23 cellular contexts compared by ENCODE assay signal in genomic region chr11:1060410-1060809, GRCh38. TPM values are rescaled to one million over a fixed set of nuclear protein-coding genes. Genes with fewer than 3 reads are reported as not detected.
DNase-seq lines count a peak whose midpoint lies in the region; ATAC-seq, FAIRE-seq and TF ChIP-seq lines count a peak whose summit lies in the region.
"Had no signal": no experiment of that assay in that cellular context is flagged by ENCODE, and none has a peak within 500 bp of the region (broad histone marks: within the 10 kb centered on the region; RNA-seq: fewer than 3 reads in every experiment).

No MANE protein-coding gene starts in this region.

- CTCF ChIA-PET in HepG2 (lab: Yijun Ruan, JAX; ENCODE audit: low intra/inter-chr PET ratio, low total read pairs): no interaction called here

- H3K4me2 ChIP-seq in astrocyte (ENCODE audit: low read length) (peak overlapping the region; percentile 76), smooth muscle cell (peak overlapping the region; percentile 18), HepG2 (ENCODE audit: low read depth, low read length) (no peak overlapping the region)
- H3K4me2 ChIP-seq: KMS-11 had no signal

- DNase-seq in HFFc6: no peak
- DNase-seq in astrocyte (ENCODE audit: low read depth): no peak
- DNase-seq in smooth muscle cell (lab: John Stamatoyannopoulos, UW; ENCODE audit: unreplicated experiment): no peak
- DNase-seq in nephron progenitor cell: no peak
- DNase-seq in HepG2 (ENCODE audit: low spot score): no peak
- DNase-seq in prostate gland (ENCODE audit: low spot score): no peak
- DNase-seq: activated CD8-positive, alpha-beta T cell treated with anti-CD3 and anti-CD28 coated beads, Interleukin-2, amount 10 ng/mL, durations not matched to agents 7 days and 5 days; activated gamma-delta T cell; CD4-positive, alpha-beta memory T cell; cortex of kidney; DMS53; GDM1; NCI-H1694; occipital lobe; SIG-M5 had no signal

- H3K9me3 Mint-ChIP-seq in HFFc6: peaks cover 10% of the 10 kb centered on the region
- H3K9me3 Mint-ChIP-seq in astrocyte (ENCODE audit: unreplicated experiment): peaks cover 15% of the 10 kb centered on the region
- H3K9me3 Mint-ChIP-seq in nephron progenitor cell: peaks cover 35% of the 10 kb centered on the region

- TF ChIP-seq RAD21 in HepG2 (CRISPR knock-in tag; IDR thresholded peaks at IDR 0.05): no peak

- intact Hi-C loops in HepG2 (cut with micrococcal nuclease; ENCODE audit: unreplicated experiment): no loop called here
- intact Hi-C loops in prostate gland (cut with DNase I): no loop called here

- TF ChIP-seq CTCF in HFFc6 (IDR thresholded peaks at IDR 0.05) (no peak), astrocyte (IDR thresholded peaks at IDR 0.05; ENCODE audit: insufficient read depth, low read depth, low read length) (no peak), smooth muscle cell (IDR thresholded peaks at IDR 0.05; ENCODE audit: borderline replicate concordance, insufficient read depth, poor library complexity, severe bottlenecking) (no peak), nephron progenitor cell (IDR thresholded peaks at IDR 0.05) (no peak), HepG2 (CRISPR knock-in tag; IDR thresholded peaks at IDR 0.05) (no peak), prostate gland (IDR thresholded peaks at IDR 0.05) (no peak)

- H3K27ac ChIP-seq in astrocyte (ENCODE audit: low read depth, low read length) (no peak overlapping the region), mucosa of rectum (ENCODE audit: low read depth in 2 of 2, low read length in 2 of 2) (peak overlapping the region; percentile 91 to 93), smooth muscle cell (ENCODE audit: low read depth) (no peak overlapping the region), HepG2 (ENCODE audit: extremely low read length, insufficient read depth, low read length) (no peak overlapping the region), prostate gland (no peak overlapping the region)
- H3K27ac ChIP-seq: brain microvascular endothelial cell, KMS-11, left lung had no signal

- peak overlapping the region; percentile 33 for H3K9ac ChIP-seq in astrocyte (ENCODE audit: low read length)
- H3K9ac ChIP-seq in mucosa of rectum (ENCODE audit: low read depth in 1 of 2, low read length in 2 of 2): peak overlapping the region; percentile 66 to 74
- no peak overlapping the region for H3K9ac ChIP-seq in smooth muscle cell (ENCODE audit: low read depth)
- H3K9ac ChIP-seq in HepG2 (ENCODE audit: insufficient read depth, low read depth, low read length): no peak overlapping the region
- H3K9ac ChIP-seq: KMS-11 had no signal

- H3K4me3 Mint-ChIP-seq in HFFc6 (0 out of 2 replicates have a peak overlapping the region, but pooled peaks have one; percentile 27), astrocyte (ENCODE audit: unreplicated experiment) (no peak overlapping the region), nephron progenitor cell (no peak overlapping the region)
- H3K4me3 Mint-ChIP-seq: activated CD8-positive, alpha-beta T cell treated with anti-CD3 and anti-CD28 coated beads, Interleukin-2, amount 10 ng/mL, durations not matched to agents 7 days and 5 days; CD4-positive, alpha-beta memory T cell had no signal

- no peak for ATAC-seq in HepG2
- ATAC-seq: activated CD4-positive, CD25-positive, alpha-beta regulatory T cell treated with anti-CD3 and anti-CD28 coated beads, Interleukin-2, amount 50 U/mL, for 24 hours; activated CD8-positive, alpha-beta T cell treated with anti-CD3 and anti-CD28 coated beads, Interleukin-2, amount 10 ng/mL, durations not matched to agents 7 days and 5 days had no signal

- FAIRE-seq in astrocyte (lab: Jason Lieb, UNC) (no peak), HepG2 (lab: Jason Lieb, UNC) (no peak)
- FAIRE-seq: endometrium had no signal

- no peak for TF ChIP-seq EP300 in HepG2 (IDR thresholded peaks at IDR 0.05; ENCODE audit: low read depth in 2 of 2, low read length in 2 of 2)
- TF ChIP-seq EP300 in HepG2 (CRISPR knock-in tag; IDR thresholded peaks at IDR 0.05; ENCODE audit: borderline replicate concordance): no peak

- in situ Hi-C loops in HepG2 (cut with HindIII; ENCODE audit: extremely low pct_ligation_motif_present, low pct_unique_long_range_greater_than_20kb): no loop called here

- peaks cover 9% of the 10 kb centered on the region for H3K27me3 Mint-ChIP-seq in HFFc6 (ENCODE audit: insufficient read depth)
- peaks cover 24% of the 10 kb centered on the region for H3K27me3 Mint-ChIP-seq in astrocyte (ENCODE audit: low read depth, unreplicated experiment)
- peaks cover 31% of the 10 kb centered on the region for H3K27me3 Mint-ChIP-seq in nephron progenitor cell (ENCODE audit: low read depth, poor library complexity)

- H3K4me1 Mint-ChIP-seq in HFFc6 (ENCODE audit: low read depth) (peaks cover 26% of the 10 kb centered on the region), astrocyte (ENCODE audit: low read depth, unreplicated experiment) (peaks cover 6% of the 10 kb centered on the region), nephron progenitor cell (peaks cover 29% of the 10 kb centered on the region)

- peaks cover 9% of the 10 kb centered on the region for H3K9me3 ChIP-seq in astrocyte (ENCODE audit: insufficient read depth, low read depth, low read length)
- peaks cover 0 to 3% of the 10 kb centered on the region in 2 donors for H3K9me3 ChIP-seq in mucosa of rectum (ENCODE audit: control insufficient read depth in 2 of 2, low read length in 2 of 2)
- no peaks in the 10 kb centered on the region for H3K9me3 ChIP-seq in smooth muscle cell (replicated peaks; ENCODE audit: low read depth)
- H3K9me3 ChIP-seq in HepG2 (ENCODE audit: low read length): 0 out of 2 replicates have a peak, but pooled peaks cover 4% of the 10 kb centered on the region
- no peaks in the 10 kb centered on the region for H3K9me3 ChIP-seq in prostate gland

- no TSS peak for BruUV-seq in HepG2 (replicated peaks; lab: Mats Ljungman, UMichigan)

- no peaks in the 10 kb centered on the region for H3K27me3 ChIP-seq in astrocyte (ENCODE audit: insufficient read depth, low read length)
- no peaks in the 10 kb centered on the region for H3K27me3 ChIP-seq in mucosa of rectum (ENCODE audit: control insufficient read depth in 2 of 2, insufficient read depth in 2 of 2, low read length in 2 of 2)
- H3K27me3 ChIP-seq in smooth muscle cell (ENCODE audit: low read depth): no peaks in the 10 kb centered on the region
- peaks cover 8 to 50% of the 10 kb centered on the region in 2 experiments; a peak in 4 of 5 replicates for H3K27me3 ChIP-seq in HepG2 (ENCODE audit: control insufficient read depth in 1 of 2, insufficient read depth in 2 of 2, low read length in 2 of 2)
- H3K27me3 ChIP-seq in prostate gland (replicated peaks; ENCODE audit: insufficient read depth): no peaks in the 10 kb centered on the region
- H3K27me3 ChIP-seq: brain microvascular endothelial cell had no signal

- H3K4me1 ChIP-seq in astrocyte (ENCODE audit: insufficient read depth, low read length) (peaks cover 15% of the 10 kb centered on the region), mucosa of rectum (ENCODE audit: control insufficient read depth in 2 of 2, insufficient read depth in 2 of 2, low read length in 2 of 2) (peaks cover 20 to 39% of the 10 kb centered on the region in 2 donors), smooth muscle cell (ENCODE audit: low read depth) (no peaks in the 10 kb centered on the region), HepG2 (ENCODE audit: insufficient read depth, low read length) (peaks cover 5% of the 10 kb centered on the region; the same call in 1 of the 2 replicates), prostate gland (replicated peaks) (peaks cover 1% of the 10 kb centered on the region)
- H3K4me1 ChIP-seq: left lung had no signal

- H3K4me3 ChIP-seq in astrocyte (ENCODE audit: insufficient read depth, low read depth, low read length): no peak overlapping the region
- peak overlapping the region; percentile 7 to 48 for H3K4me3 ChIP-seq in mucosa of rectum (ENCODE audit: low read length in 2 of 2)
- no peak overlapping the region for H3K4me3 ChIP-seq in smooth muscle cell
- no peak overlapping the region for H3K4me3 ChIP-seq in HepG2 (replicated peaks in 1 of 3; ENCODE audit: insufficient read depth in 1 of 3, low read depth in 2 of 3, low read length in 3 of 3)
- no peak overlapping the region for H3K4me3 ChIP-seq in prostate gland
- H3K4me3 ChIP-seq: left lung had no signal

- peak overlapping the region; percentile 69 for H3K27ac Mint-ChIP-seq in HFFc6
- H3K27ac Mint-ChIP-seq in astrocyte (ENCODE audit: unreplicated experiment): peak overlapping the region; percentile 69
- H3K27ac Mint-ChIP-seq in nephron progenitor cell: no peak overlapping the region
- H3K27ac Mint-ChIP-seq: activated CD8-positive, alpha-beta T cell treated with anti-CD3 and anti-CD28 coated beads, Interleukin-2, amount 10 ng/mL, durations not matched to agents 7 days and 5 days had no signal

- WGBS in smooth muscle cell (ENCODE audit: low lambda C conversion rate): 93% methylated on average over 16 of the region's 16 CpGs
- WGBS in HepG2 (ENCODE audit: low lambda C conversion rate): 64% methylated on average over 10 of the region's 16 CpGs
- WGBS in prostate gland: 71% methylated on average over 16 of the region's 16 CpGs

- peaks cover 9% of the 10 kb centered on the region; the same call in 1 of the 2 replicates for H3K36me3 Mint-ChIP-seq in HFFc6 (ENCODE audit: low read depth)
- H3K36me3 Mint-ChIP-seq in astrocyte (ENCODE audit: low read depth, unreplicated experiment): peaks cover 2% of the 10 kb centered on the region
- H3K36me3 Mint-ChIP-seq in nephron progenitor cell (ENCODE audit: low read depth): no peaks in the 10 kb centered on the region
- H3K36me3 Mint-ChIP-seq: CD4-positive, alpha-beta memory T cell had no signal

- no peaks in the 10 kb centered on the region for H4K20me1 ChIP-seq in astrocyte (ENCODE audit: insufficient read depth, low read length)
- H4K20me1 ChIP-seq in smooth muscle cell (ENCODE audit: low read depth): no peaks in the 10 kb centered on the region
- no peaks in the 10 kb centered on the region for H4K20me1 ChIP-seq in HepG2 (ENCODE audit: insufficient read depth, low read length)

- H2AFZ ChIP-seq in astrocyte (ENCODE audit: low read depth, low read length) (peak overlapping the region; percentile 49), smooth muscle cell (ENCODE audit: low read depth) (no peak overlapping the region), HepG2 (ENCODE audit: low read length) (no peak overlapping the region)

- H3K36me3 ChIP-seq in astrocyte (ENCODE audit: insufficient read depth, low read length) (no peaks in the 10 kb centered on the region), mucosa of rectum (ENCODE audit: control insufficient read depth in 2 of 2, insufficient read depth in 2 of 2, low read length in 2 of 2) (no peaks in the 10 kb centered on the region), smooth muscle cell (ENCODE audit: low read depth) (no peaks in the 10 kb centered on the region), HepG2 (replicated peaks in 1 of 2; ENCODE audit: control insufficient read depth in 1 of 2, insufficient read depth in 2 of 2, low read length in 2 of 2) (no peaks in the 10 kb centered on the region), prostate gland (no peaks in the 10 kb centered on the region)
- H3K36me3 ChIP-seq: brain microvascular endothelial cell, left lung had no signal

- POLR2A ChIA-PET in HepG2 (lab: Yijun Ruan, JAX): no interaction called here

- no peaks in the 10 kb centered on the region for H3F3A ChIP-seq in smooth muscle cell (ENCODE audit: low read depth)

- TF ChIP-seq POLR2A in HepG2 (IDR thresholded peaks at IDR 0.05; ENCODE audit: insufficient read depth in 1 of 2, low read depth in 2 of 2, low read length in 2 of 2): no peak
- no peak for TF ChIP-seq POLR2A in prostate gland (IDR thresholded peaks at IDR 0.05)

- H3K79me2 ChIP-seq in astrocyte (ENCODE audit: insufficient read depth, low read length) (no peaks in the 10 kb centered on the region), smooth muscle cell (ENCODE audit: low read depth) (no peaks in the 10 kb centered on the region), HepG2 (ENCODE audit: insufficient read depth, low read length) (no peaks in the 10 kb centered on the region)

RNA-seq across cellular contexts. Expression of gene MUC2, which starts 14.3 kb away (rescaled TPM):
- under 1 TPM in 1 of 6 experiments, not detected in 5; 0.24 TPM for total RNA-seq in HFFc6 (2021; fragmentation: NEBNext Ultra II Directional; extraction: Animal tissue kit (Norgen Biotek cat#: 25700))
- not detected in 2 replicates for total RNA-seq in astrocyte
- not detected in 2 replicates for total RNA-seq in smooth muscle cell
- polyA plus RNA-seq in smooth muscle cell: 0.05 TPM in 1 of 2 replicates, not detected in the other
- not detected in 2 replicates for total RNA-seq in HepG2 (2016; rRNA removed; fragmentation: Illumina TruSeq; extraction: Trizol)
- not detected in 2 replicates for total RNA-seq in HepG2 (2016; cell fraction: cytosol; rRNA removed; fragmentation: Illumina TruSeq; extraction: Trizol; ENCODE audit: low read depth)
- not detected in 2 replicates for total RNA-seq in HepG2 (2016; cell fraction: insoluble cytoplasmic fraction; rRNA removed; fragmentation: Illumina TruSeq; extraction: Trizol)
- total RNA-seq in HepG2 (2016; cell fraction: membrane; rRNA removed; fragmentation: Illumina TruSeq; extraction: Trizol): not detected in 2 replicates
- total RNA-seq in HepG2 (2016; cell fraction: nucleus; rRNA removed; fragmentation: Illumina TruSeq; extraction: Trizol): not detected in 2 replicates
- polyA plus RNA-seq in HepG2 (2011; rRNA removed): under 0.01 TPM in 1 of 2 replicates, not detected in the other
- polyA plus RNA-seq in HepG2 (2011; cell fraction: cytosol; rRNA removed): not detected in 2 replicates
- polyA plus RNA-seq in HepG2 (2011; cell fraction: nucleus; rRNA removed): under 0.01 and 0.02 TPM in 2 replicates
- polyA plus RNA-seq in HepG2 (2012): not detected in 2 replicates
- polyA plus RNA-seq in HepG2 (2016; cell fraction: cytosol; fragmentation: Illumina TruSeq; extraction: Trizol; ENCODE audit: low read depth): not detected in 2 replicates
- polyA plus RNA-seq in HepG2 (2016; cell fraction: insoluble cytoplasmic fraction; fragmentation: Illumina TruSeq; extraction: Trizol; ENCODE audit: low read depth): not detected in 2 replicates
- polyA plus RNA-seq in HepG2 (2016; cell fraction: membrane; fragmentation: Illumina TruSeq; extraction: Trizol; ENCODE audit: low read depth): not detected in 2 replicates
- not detected in 2 replicates for polyA plus RNA-seq in HepG2 (2016; cell fraction: nucleus; fragmentation: Illumina TruSeq; extraction: Trizol; ENCODE audit: insufficient read depth, low read depth)
- 0.22 TPM in 1 of 2 replicates, not detected in the other for polyA minus RNA-seq in HepG2 (2011; rRNA and poly(A)+ RNA removed; ENCODE audit: low replicate concordance)
- polyA minus RNA-seq in HepG2 (2011; cell fraction: cytosol; rRNA and poly(A)+ RNA removed): not detected in 2 replicates
- not detected in 2 replicates for polyA minus RNA-seq in HepG2 (2011; cell fraction: nucleus; rRNA and poly(A)+ RNA removed)
- total RNA-seq in prostate gland: under 1 TPM in 1 of 2 donors, not detected in 1; 0.11 TPM
- total RNA-seq: activated CD8-positive, alpha-beta T cell treated with anti-CD3 and anti-CD28 coated beads, Interleukin-2, amount 10 ng/mL, durations not matched to agents 7 days and 5 days; CD4-positive, alpha-beta memory T cell; fibroblast of lung; HT1080; left lung; occipital lobe had no signal
- polyA plus RNA-seq: CD4-positive, alpha-beta memory T cell; fibroblast of lung had no signal

RNA-seq across cellular contexts. Expression of gene MUC6, which starts 23.9 kb away (rescaled TPM):
- total RNA-seq in HFFc6 (2021; fragmentation: NEBNext Ultra II Directional; extraction: Animal tissue kit (Norgen Biotek cat#: 25700)): not detected
- not detected in 2 replicates for total RNA-seq in astrocyte
- total RNA-seq in smooth muscle cell: not detected in 2 replicates
- 0.39 TPM in 1 of 2 replicates, not detected in the other for polyA plus RNA-seq in smooth muscle cell
- not detected in 2 replicates for total RNA-seq in HepG2 (2016; rRNA removed; fragmentation: Illumina TruSeq; extraction: Trizol)
- total RNA-seq in HepG2 (2016; cell fraction: cytosol; rRNA removed; fragmentation: Illumina TruSeq; extraction: Trizol; ENCODE audit: low read depth): not detected in 2 replicates
- total RNA-seq in HepG2 (2016; cell fraction: insoluble cytoplasmic fraction; rRNA removed; fragmentation: Illumina TruSeq; extraction: Trizol): not detected in 2 replicates
- not detected in 2 replicates for total RNA-seq in HepG2 (2016; cell fraction: membrane; rRNA removed; fragmentation: Illumina TruSeq; extraction: Trizol)
- total RNA-seq in HepG2 (2016; cell fraction: nucleus; rRNA removed; fragmentation: Illumina TruSeq; extraction: Trizol): not detected in 2 replicates
- not detected in 2 replicates for polyA plus RNA-seq in HepG2 (2011; rRNA removed)
- not detected in 2 replicates for polyA plus RNA-seq in HepG2 (2011; cell fraction: cytosol; rRNA removed)
- not detected in 2 replicates for polyA plus RNA-seq in HepG2 (2011; cell fraction: nucleus; rRNA removed)
- 0.03 and 0.08 TPM in 2 replicates for polyA plus RNA-seq in HepG2 (2012)
- polyA plus RNA-seq in HepG2 (2016; cell fraction: cytosol; fragmentation: Illumina TruSeq; extraction: Trizol; ENCODE audit: low read depth): not detected in 2 replicates
- polyA plus RNA-seq in HepG2 (2016; cell fraction: insoluble cytoplasmic fraction; fragmentation: Illumina TruSeq; extraction: Trizol; ENCODE audit: low read depth): not detected in 2 replicates
- not detected in 2 replicates for polyA plus RNA-seq in HepG2 (2016; cell fraction: membrane; fragmentation: Illumina TruSeq; extraction: Trizol; ENCODE audit: low read depth)
- polyA plus RNA-seq in HepG2 (2016; cell fraction: nucleus; fragmentation: Illumina TruSeq; extraction: Trizol; ENCODE audit: insufficient read depth, low read depth): not detected in 2 replicates
- polyA minus RNA-seq in HepG2 (2011; rRNA and poly(A)+ RNA removed; ENCODE audit: low replicate concordance): not detected in 2 replicates
- polyA minus RNA-seq in HepG2 (2011; cell fraction: cytosol; rRNA and poly(A)+ RNA removed): not detected in 2 replicates
- not detected in 2 replicates for polyA minus RNA-seq in HepG2 (2011; cell fraction: nucleus; rRNA and poly(A)+ RNA removed)
- total RNA-seq in prostate gland: 1 to 10 TPM in 1 of 2 donors, under 1 TPM in 1; 0.74 to 2.3 TPM
- total RNA-seq: activated CD8-positive, alpha-beta T cell treated with anti-CD3 and anti-CD28 coated beads, Interleukin-2, amount 10 ng/mL, durations not matched to agents 7 days and 5 days; CD4-positive, alpha-beta memory T cell; fibroblast of lung; HT1080; left lung; occipital lobe had no signal
- polyA plus RNA-seq: fibroblast of lung had no signal

Comparison
In these comparisons a context has a peak if more than half of its experiments do, and no peak if none do; other contexts are left out.
1. H3K27ac ChIP-seq: peak in mucosa of rectum (2 of 2); none in astrocyte (single experiment), smooth muscle cell (single experiment), HepG2 (single experiment) and prostate gland (0 of 2).
2. H3K4me3 ChIP-seq: peak in mucosa of rectum (2 of 2); none in astrocyte (single experiment), smooth muscle cell (single experiment), HepG2 (0 of 3) and prostate gland (0 of 2).
3. H3K9ac ChIP-seq: peak in astrocyte (single experiment) and mucosa of rectum (2 of 2); none in smooth muscle cell (single experiment) and HepG2 (single experiment).